8 cellular contexts compared by ENCODE assay signal in the genomic region with DNA sequence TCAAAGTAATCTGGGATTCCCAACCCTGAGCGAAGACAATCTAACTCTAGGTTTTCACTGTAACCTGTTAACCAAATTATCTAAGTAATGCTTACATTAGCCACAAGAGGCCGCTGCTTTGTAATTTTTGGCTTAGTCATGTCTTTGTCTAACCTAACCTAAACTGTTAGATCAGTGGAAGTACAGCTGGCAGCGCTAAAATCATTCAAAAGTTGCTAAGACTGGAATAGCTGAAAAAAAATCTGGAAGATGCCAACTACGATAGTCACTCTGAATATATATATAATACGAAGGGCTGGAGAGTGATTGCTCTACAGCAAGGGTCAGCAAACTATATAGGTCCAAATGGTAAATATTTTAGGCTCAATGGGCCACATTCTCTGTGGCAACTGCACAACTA.
A peak's percentile ranks its signal among the peaks of the same experiment; 100 is the strongest.
DNase-seq lines count a peak whose midpoint lies in the region; ATAC-seq and TF ChIP-seq lines count a peak whose summit lies in the region.

No MANE protein-coding gene starts in this region.

- H3K27me3 Mint-ChIP-seq in GM23338 (ENCODE audit: insufficient read depth, low read depth, poor library complexity), result no peaks in the 10 kb centered on the region

- no peak overlapping the region for H2AFZ ChIP-seq in GM23338

- no peak overlapping the region for H3K4me3 ChIP-seq in GM23338
- no peak overlapping the region for H3K4me3 ChIP-seq in Jurkat, Clone E6-1 (ENCODE audit: low read length)
- no peak overlapping the region for H3K4me3 ChIP-seq in astrocyte of the spinal cord (ENCODE audit: low read depth, low read length)

- DNase-seq in activated CD8-positive, alpha-beta memory T cell treated with anti-CD3 and anti-CD28 coated beads, Interleukin-2, amount 50 U/mL, for 24 hours (ENCODE audit: extremely low read depth), result peak; percentile 14
- no peak for DNase-seq in activated CD8-positive, alpha-beta memory T cell treated with anti-CD3 and anti-CD28 coated beads for 24 hours
- peak; percentile 87 for DNase-seq in GM23338 (ENCODE audit: low spot score)
- peak; percentile 65 for DNase-seq in Jurkat, Clone E6-1 (ENCODE audit: low read depth, low spot score)
- DNase-seq in SHP77 (lab: John Stamatoyannopoulos, UW), result peak; percentile 44 to 67
- DNase-seq in astrocyte of the spinal cord (ENCODE audit: low read depth, low spot score), result peak; percentile 77
- DNase-seq in iPS DF 4.7 (ENCODE audit: extremely low read depth, low spot score), result peak; percentile 38
- DNase-seq in stimulated activated CD4-positive, alpha-beta T cell treated with anti-CD3 and anti-CD28 coated beads, Interleukin-12 subunit alpha, Interleukin-12 subunit beta, amount 100 ng/mL, for 4 hours, result peak; percentile 21

- in situ Hi-C loops in astrocyte of the spinal cord (cut with HindIII; ENCODE audit: low sequenced_read_pairs), result no loop called here

- no peaks in the 10 kb centered on the region for H3K9me3 Mint-ChIP-seq in GM23338

- no peaks in the 10 kb centered on the region for H3F3A ChIP-seq in GM23338 (replicated peaks; ENCODE audit: low read depth)

- H3K4me1 ChIP-seq in GM23338 (ENCODE audit: insufficient read depth), result peaks cover 6% of the 10 kb centered on the region; the same call in 1 of the 2 replicates

- H3K4me2 ChIP-seq in GM23338, result no peak overlapping the region

- H3K79me2 ChIP-seq in GM23338 (replicated peaks; ENCODE audit: insufficient read depth), result no peaks in the 10 kb centered on the region

- H3K9me2 ChIP-seq in GM23338 (ENCODE audit: insufficient read depth), result no peaks in the 10 kb centered on the region

- TF ChIP-seq CTCF in GM23338 (conservative IDR thresholded peaks at IDR 0.05; ENCODE audit: low read depth in 2 of 2), result peak; percentile 77 to 89
- TF ChIP-seq CTCF in astrocyte of the spinal cord (IDR thresholded peaks at IDR 0.05; ENCODE audit: low read depth, low read length), result peak; percentile 57

- no peaks in the 10 kb centered on the region for H4K20me1 ChIP-seq in GM23338 (replicated peaks; ENCODE audit: insufficient read depth)

- no peak overlapping the region for H3K4me3 Mint-ChIP-seq in GM23338

- peaks cover 19% of the 10 kb centered on the region; the same call in 1 of the 2 replicates for H3K36me3 ChIP-seq in GM23338 (ENCODE audit: insufficient read depth)

- H3K36me3 Mint-ChIP-seq in GM23338 (ENCODE audit: low read depth), result peaks cover 16% of the 10 kb centered on the region; the same call in 2 of the 3 replicates

- peaks cover 14% of the 10 kb centered on the region; the same call in 2 of the 3 replicates for H3K4me1 Mint-ChIP-seq in GM23338

- no peak overlapping the region for H3K27ac ChIP-seq in GM23338 (ENCODE audit: low read depth)

- peak overlapping the region; percentile 94 for H3K27ac Mint-ChIP-seq in GM23338

- peak; percentile 92 for ATAC-seq in GM23338

- H3K27me3 ChIP-seq in GM23338 (ENCODE audit: insufficient read depth), result no peaks in the 10 kb centered on the region

TF ChIP-seq in GM23338, 12 proteins besides CTCF, POLR2A, EP300 and RAD21:
- TF ChIP-seq ZNF114 (CRISPR knock-in tag; IDR thresholded peaks at IDR 0.05), result no peak
